ENCODE assay signal across 19 cellular contexts in the genomic region with DNA sequence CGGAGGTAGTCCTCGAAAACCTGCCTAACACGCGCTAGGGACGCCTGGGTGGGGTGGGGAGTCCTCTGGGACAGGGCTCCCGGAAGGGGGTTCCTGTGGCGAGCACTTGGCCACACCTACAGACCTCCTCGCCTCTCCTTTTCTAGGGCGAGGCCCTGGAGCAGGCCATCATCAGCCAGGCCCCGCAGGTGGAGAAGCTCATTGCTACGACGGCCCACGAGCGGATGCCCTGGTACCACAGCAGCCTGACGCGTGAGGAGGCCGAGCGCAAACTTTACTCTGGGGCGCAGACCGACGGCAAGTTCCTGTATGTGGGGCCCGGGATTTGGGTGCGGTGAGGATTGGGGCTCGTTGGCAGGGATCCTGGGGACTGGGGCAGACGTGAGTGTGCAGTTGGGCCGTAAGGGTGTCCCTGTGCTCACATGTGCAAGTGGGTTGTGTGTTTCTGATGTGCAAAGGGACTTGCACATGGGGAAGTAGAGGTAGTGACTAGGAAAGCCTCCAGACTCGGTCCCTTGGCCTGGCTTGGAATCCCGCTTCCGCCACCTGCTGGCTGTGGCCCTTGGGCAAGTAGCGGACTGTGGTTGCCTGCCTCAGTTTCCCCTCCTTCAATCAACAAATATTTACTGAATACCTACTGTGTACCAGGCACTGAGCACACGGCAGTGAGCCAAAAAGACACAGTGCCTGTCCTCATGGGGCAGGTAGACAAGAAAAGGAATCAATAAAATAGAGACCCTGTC. TPM values are rescaled to one million over a fixed set of nuclear protein-coding genes. Genes with fewer than 3 reads are reported as not detected.
DNase-seq lines count a peak whose midpoint lies in the region; ATAC-seq and TF ChIP-seq lines count a peak whose summit lies in the region.
"Had no signal": no experiment of that assay in that cellular context is flagged by ENCODE, and none has a peak within 500 bp of the region (broad histone marks: within the 10 kb centered on the region; RNA-seq: fewer than 3 reads in every experiment).

No MANE protein-coding gene starts in this region.

- H3K36me3 ChIP-seq in heart right ventricle = peaks cover 0 to under 1% (median 0%) of the 10 kb centered on the region in 9 donors
- peaks cover 0 to 44% (median under 1%) of the 10 kb centered on the region in 6 donors for H3K36me3 ChIP-seq in spleen
- H3K36me3 ChIP-seq in lower lobe of right lung = no peaks in the 10 kb centered on the region
- H3K36me3 ChIP-seq: gastrocnemius medialis, left lung had no signal

- intact Hi-C loops in heart right ventricle (cut with DNase I) = no loop called here
- intact Hi-C loops in left ventricle myocardium superior (cut with micrococcal nuclease) = no loop called here
- intact Hi-C loops in activated T-helper 1 cell treated with anti-CD3 and anti-CD28 coated beads, Interleukin-12 subunit alpha, Interleukin-12 subunit beta, Interleukin-2, Interleukin-4 antibody, amounts not matched to agents 30 ng/mL and 10 ng/mL and 1 ng/mL, durations not matched to agents 14 hours and 24 hours and 36 hours (cut with micrococcal nuclease) = no loop called here
- intact Hi-C loops in spleen (cut with DNase I; ENCODE audit: low total_unique reads) = no loop called here
- intact Hi-C loops in lower lobe of right lung (cut with DNase I) = no loop called here

- peak overlapping the region in 8 of 10 donors; percentile 5 to 85 (median 68) for H3K27ac ChIP-seq in heart right ventricle
- H3K27ac ChIP-seq in spleen = no peak overlapping the region
- H3K27ac ChIP-seq in lower lobe of right lung = no peak overlapping the region
- H3K27ac ChIP-seq: left lung, parathyroid adenoma, VCaP had no signal

- no peak overlapping the region for H3K4me3 Mint-ChIP-seq in activated T-helper 1 cell treated with anti-CD3 and anti-CD28 coated beads, Interleukin-12 subunit alpha, Interleukin-12 subunit beta, Interleukin-2, Interleukin-4 antibody, amounts not matched to agents 30 ng/mL and 10 ng/mL and 1 ng/mL, durations not matched to agents 14 hours and 24 hours and 36 hours
- H3K4me3 Mint-ChIP-seq in glutamatergic neuron (ENCODE audit: unreplicated experiment) = peak overlapping the region; percentile 63
- H3K4me3 Mint-ChIP-seq: dendritic cell treated with granulocyte-macrophage colony-stimulating factor and Interleukin-4, amounts not matched to agents 40 ng/mL and 50 ng/mL, for 4 days had no signal

- no peak for TF ChIP-seq POLR2A in spleen (IDR thresholded peaks at IDR 0.05)

- H3K27ac Mint-ChIP-seq in activated T-helper 1 cell treated with anti-CD3 and anti-CD28 coated beads, Interleukin-12 subunit alpha, Interleukin-12 subunit beta, Interleukin-2, Interleukin-4 antibody, amounts not matched to agents 30 ng/mL and 10 ng/mL and 1 ng/mL, durations not matched to agents 14 hours and 24 hours and 36 hours = peak overlapping the region; percentile 48
- H3K27ac Mint-ChIP-seq in glutamatergic neuron (ENCODE audit: unreplicated experiment) = peak overlapping the region; percentile 96
- H3K27ac Mint-ChIP-seq: dendritic cell treated with granulocyte-macrophage colony-stimulating factor and Interleukin-4, amounts not matched to agents 40 ng/mL and 50 ng/mL, for 4 days had no signal

- H3K4me3 ChIP-seq in heart right ventricle (no peak overlapping the region), spleen (no peak overlapping the region), lower lobe of right lung (no peak overlapping the region)
- H3K4me3 ChIP-seq: gastrocnemius medialis, left lung had no signal

- ATAC-seq in heart right ventricle (no peak), left ventricle myocardium superior (no peak), lower lobe of right lung (no peak)
- ATAC-seq: gastrocnemius medialis, left lung had no signal

- H3K27me3 Mint-ChIP-seq in activated T-helper 1 cell treated with anti-CD3 and anti-CD28 coated beads, Interleukin-12 subunit alpha, Interleukin-12 subunit beta, Interleukin-2, Interleukin-4 antibody, amounts not matched to agents 30 ng/mL and 10 ng/mL and 1 ng/mL, durations not matched to agents 14 hours and 24 hours and 36 hours (ENCODE audit: insufficient read depth) = no peaks in the 10 kb centered on the region
- H3K27me3 Mint-ChIP-seq in glutamatergic neuron (ENCODE audit: unreplicated experiment) = peaks cover 17% of the 10 kb centered on the region

- peaks cover 51% of the 10 kb centered on the region for H3K4me1 Mint-ChIP-seq in activated T-helper 1 cell treated with anti-CD3 and anti-CD28 coated beads, Interleukin-12 subunit alpha, Interleukin-12 subunit beta, Interleukin-2, Interleukin-4 antibody, amounts not matched to agents 30 ng/mL and 10 ng/mL and 1 ng/mL, durations not matched to agents 14 hours and 24 hours and 36 hours (ENCODE audit: low read depth)
- H3K4me1 Mint-ChIP-seq in glutamatergic neuron (ENCODE audit: low read depth, unreplicated experiment) = peaks cover 27% of the 10 kb centered on the region

- H3K36me3 Mint-ChIP-seq in activated T-helper 1 cell treated with anti-CD3 and anti-CD28 coated beads, Interleukin-12 subunit alpha, Interleukin-12 subunit beta, Interleukin-2, Interleukin-4 antibody, amounts not matched to agents 30 ng/mL and 10 ng/mL and 1 ng/mL, durations not matched to agents 14 hours and 24 hours and 36 hours (ENCODE audit: low read depth) = peaks cover 82% of the 10 kb centered on the region
- no peaks in the 10 kb centered on the region for H3K36me3 Mint-ChIP-seq in glutamatergic neuron (ENCODE audit: unreplicated experiment)

- H3K9me3 ChIP-seq in heart right ventricle (peaks cover 0 to 14% (median 4%) of the 10 kb centered on the region in 11 donors), spleen (peaks cover 0 to 6% (median 3%) of the 10 kb centered on the region in 8 donors), lower lobe of right lung (peaks cover 2% of the 10 kb centered on the region)

- DNase-seq in heart right ventricle (no peak), left ventricle myocardium superior (no peak), glutamatergic neuron (no peak), spleen (peak; percentile 63), lower lobe of right lung (no peak), T-helper 2 cell (no peak), activated gamma-delta T cell (lab: John Stamatoyannopoulos, UW) (no peak)
- no peak for DNase-seq in activated T-helper 1 cell treated with anti-CD3 and anti-CD28 coated beads, Interleukin-12 subunit alpha, Interleukin-12 subunit beta, Interleukin-2, Interleukin-4 antibody, amounts not matched to agents 30 ng/mL and 10 ng/mL and 1 ng/mL, durations not matched to agents 14 hours and 24 hours and 36 hours (ENCODE audit: low spot score)
- DNase-seq: erythroblast, gastrocnemius medialis, HCEC 1CT, NCI-H2107, NCI-H524, SHP77, T-helper 1 cell had no signal

- WGBS in heart right ventricle, 2 donors = 94 to 96% methylated on average over 31 of the region's 31 CpGs
- WGBS in spleen, 5 donors = 93 to 96% (median 94%) methylated on average over 10 to 31 of the region's 31 CpGs

- TF ChIP-seq CTCF in heart right ventricle (IDR thresholded peaks at IDR 0.05) = no peak
- no peak for TF ChIP-seq CTCF in glutamatergic neuron (IDR thresholded peaks at IDR 0.05; ENCODE audit: partially characterized antibody, unreplicated experiment)
- TF ChIP-seq CTCF in spleen (IDR thresholded peaks at IDR 0.05 in 8 of 11, conservative IDR thresholded peaks at IDR 0.05 in 3 of 11) = no peak
- no peak for TF ChIP-seq CTCF in lower lobe of right lung (IDR thresholded peaks at IDR 0.05)

- H3K9me3 Mint-ChIP-seq in activated T-helper 1 cell treated with anti-CD3 and anti-CD28 coated beads, Interleukin-12 subunit alpha, Interleukin-12 subunit beta, Interleukin-2, Interleukin-4 antibody, amounts not matched to agents 30 ng/mL and 10 ng/mL and 1 ng/mL, durations not matched to agents 14 hours and 24 hours and 36 hours = peaks cover 21% of the 10 kb centered on the region
- H3K9me3 Mint-ChIP-seq in glutamatergic neuron (ENCODE audit: unreplicated experiment) = peaks cover 15% of the 10 kb centered on the region

- H3K27me3 ChIP-seq in heart right ventricle (no peaks in the 10 kb centered on the region), spleen (replicated peaks in 1 of 7) (no peaks in the 10 kb centered on the region), lower lobe of right lung (ENCODE audit: low read depth) (peaks cover 15% of the 10 kb centered on the region)
- H3K27me3 ChIP-seq: gastrocnemius medialis had no signal

- H3K4me1 ChIP-seq in heart right ventricle (peaks cover 12 to 41% (median 31%) of the 10 kb centered on the region in 9 donors), spleen (peaks cover 0 to 88% (median 7%) of the 10 kb centered on the region in 6 donors), lower lobe of right lung (no peaks in the 10 kb centered on the region)
- H3K4me1 ChIP-seq: left lung, parathyroid adenoma had no signal

RNA-seq across cellular contexts. Expression of gene ZAP70, which starts 11.7 kb away (rescaled TPM):
- total RNA-seq in heart right ventricle = 1 to 10 TPM in 3 of 10 donors, under 1 TPM in 7; 0.42 to 8.7 (median 0.67) TPM
- polyA plus RNA-seq in heart right ventricle = 1 to 10 TPM in 1 of 2 donors, under 1 TPM in 1; 0.61 to 1.3 TPM
- 1.7 TPM for total RNA-seq in left ventricle myocardium superior
- 302 and 313 TPM in 2 replicates for total RNA-seq in activated T-helper 1 cell treated with anti-CD3 and anti-CD28 coated beads, Interleukin-12 subunit alpha, Interleukin-12 subunit beta, Interleukin-2, Interleukin-4 antibody, amounts not matched to agents 30 ng/mL and 10 ng/mL and 1 ng/mL, durations not matched to agents 14 hours and 24 hours and 36 hours
- total RNA-seq in glutamatergic neuron (ENCODE audit: unreplicated experiment) = 1.3 TPM
- 10 to 100 TPM; 49.9 to 96.1 (median 81.3) TPM for total RNA-seq in spleen
- polyA plus RNA-seq in spleen = 10 to 100 TPM; 35.2 to 50.4 (median 49.2) TPM
- 8.8 TPM for total RNA-seq in lower lobe of right lung

RNA-seq across cellular contexts. Expression of gene C2orf92, which starts 55.6 kb away (rescaled TPM):
- total RNA-seq in heart right ventricle (1 to 10 TPM; 1.5 to 4.4 (median 2.9) TPM), left ventricle myocardium superior (2.3 TPM), glutamatergic neuron (ENCODE audit: unreplicated experiment) (19.6 TPM), spleen (10 to 100 TPM in 5 of 7 donors, 1 to 10 TPM in 2; 9.2 to 33.6 (median 21.6) TPM), lower lobe of right lung (15.1 TPM)
- polyA plus RNA-seq in heart right ventricle (10 to 100 TPM in 1 of 2 donors, under 1 TPM in 1; 0.83 to 25.4 TPM), spleen (10 to 100 TPM in 2 of 3 donors, 1 to 10 TPM in 1; 5.7 to 24.7 (median 21.2) TPM)
- 16.1 and 17.2 TPM in 2 replicates for total RNA-seq in activated T-helper 1 cell treated with anti-CD3 and anti-CD28 coated beads, Interleukin-12 subunit alpha, Interleukin-12 subunit beta, Interleukin-2, Interleukin-4 antibody, amounts not matched to agents 30 ng/mL and 10 ng/mL and 1 ng/mL, durations not matched to agents 14 hours and 24 hours and 36 hours

Comparison
In these comparisons a context has a peak if more than half of its experiments do, and no peak if none do; other contexts are left out.
1. H3K27ac ChIP-seq: peak in heart right ventricle (8 of 10); none in spleen (0 of 8) and lower lobe of right lung (single experiment).